1 cellular context compared by ENCODE assay signal in genomic region chr10:21494221-21495001, GRCh38.
TF ChIP-seq lines count a peak whose summit lies in the region.

No MANE protein-coding gene starts in this region.

TF ChIP-seq in H1, 55 proteins besides CTCF, POLR2A, EP300 and RAD21 (continued from another document):
- TF ChIP-seq TAF7 (optimal IDR thresholded peaks at IDR 0.05; ENCODE audit: borderline replicate concordance, low read depth, low read length), result no peak
- TF ChIP-seq EZH2 (IDR thresholded peaks at IDR 0.05; ENCODE audit: low read depth, low read length, severe bottlenecking), result peak; percentile 12
- 0 out of 2 replicates have a peak, but pooled peaks have one; percentile 24 for TF ChIP-seq TAF1 (IDR thresholded peaks at IDR 0.05; ENCODE audit: low read depth, low read length)
- no peak for TF ChIP-seq ZNF274 (IDR thresholded peaks at IDR 0.05; ENCODE audit: borderline replicate concordance, extremely low read depth, low read length)
- TF ChIP-seq, protein P1, sequence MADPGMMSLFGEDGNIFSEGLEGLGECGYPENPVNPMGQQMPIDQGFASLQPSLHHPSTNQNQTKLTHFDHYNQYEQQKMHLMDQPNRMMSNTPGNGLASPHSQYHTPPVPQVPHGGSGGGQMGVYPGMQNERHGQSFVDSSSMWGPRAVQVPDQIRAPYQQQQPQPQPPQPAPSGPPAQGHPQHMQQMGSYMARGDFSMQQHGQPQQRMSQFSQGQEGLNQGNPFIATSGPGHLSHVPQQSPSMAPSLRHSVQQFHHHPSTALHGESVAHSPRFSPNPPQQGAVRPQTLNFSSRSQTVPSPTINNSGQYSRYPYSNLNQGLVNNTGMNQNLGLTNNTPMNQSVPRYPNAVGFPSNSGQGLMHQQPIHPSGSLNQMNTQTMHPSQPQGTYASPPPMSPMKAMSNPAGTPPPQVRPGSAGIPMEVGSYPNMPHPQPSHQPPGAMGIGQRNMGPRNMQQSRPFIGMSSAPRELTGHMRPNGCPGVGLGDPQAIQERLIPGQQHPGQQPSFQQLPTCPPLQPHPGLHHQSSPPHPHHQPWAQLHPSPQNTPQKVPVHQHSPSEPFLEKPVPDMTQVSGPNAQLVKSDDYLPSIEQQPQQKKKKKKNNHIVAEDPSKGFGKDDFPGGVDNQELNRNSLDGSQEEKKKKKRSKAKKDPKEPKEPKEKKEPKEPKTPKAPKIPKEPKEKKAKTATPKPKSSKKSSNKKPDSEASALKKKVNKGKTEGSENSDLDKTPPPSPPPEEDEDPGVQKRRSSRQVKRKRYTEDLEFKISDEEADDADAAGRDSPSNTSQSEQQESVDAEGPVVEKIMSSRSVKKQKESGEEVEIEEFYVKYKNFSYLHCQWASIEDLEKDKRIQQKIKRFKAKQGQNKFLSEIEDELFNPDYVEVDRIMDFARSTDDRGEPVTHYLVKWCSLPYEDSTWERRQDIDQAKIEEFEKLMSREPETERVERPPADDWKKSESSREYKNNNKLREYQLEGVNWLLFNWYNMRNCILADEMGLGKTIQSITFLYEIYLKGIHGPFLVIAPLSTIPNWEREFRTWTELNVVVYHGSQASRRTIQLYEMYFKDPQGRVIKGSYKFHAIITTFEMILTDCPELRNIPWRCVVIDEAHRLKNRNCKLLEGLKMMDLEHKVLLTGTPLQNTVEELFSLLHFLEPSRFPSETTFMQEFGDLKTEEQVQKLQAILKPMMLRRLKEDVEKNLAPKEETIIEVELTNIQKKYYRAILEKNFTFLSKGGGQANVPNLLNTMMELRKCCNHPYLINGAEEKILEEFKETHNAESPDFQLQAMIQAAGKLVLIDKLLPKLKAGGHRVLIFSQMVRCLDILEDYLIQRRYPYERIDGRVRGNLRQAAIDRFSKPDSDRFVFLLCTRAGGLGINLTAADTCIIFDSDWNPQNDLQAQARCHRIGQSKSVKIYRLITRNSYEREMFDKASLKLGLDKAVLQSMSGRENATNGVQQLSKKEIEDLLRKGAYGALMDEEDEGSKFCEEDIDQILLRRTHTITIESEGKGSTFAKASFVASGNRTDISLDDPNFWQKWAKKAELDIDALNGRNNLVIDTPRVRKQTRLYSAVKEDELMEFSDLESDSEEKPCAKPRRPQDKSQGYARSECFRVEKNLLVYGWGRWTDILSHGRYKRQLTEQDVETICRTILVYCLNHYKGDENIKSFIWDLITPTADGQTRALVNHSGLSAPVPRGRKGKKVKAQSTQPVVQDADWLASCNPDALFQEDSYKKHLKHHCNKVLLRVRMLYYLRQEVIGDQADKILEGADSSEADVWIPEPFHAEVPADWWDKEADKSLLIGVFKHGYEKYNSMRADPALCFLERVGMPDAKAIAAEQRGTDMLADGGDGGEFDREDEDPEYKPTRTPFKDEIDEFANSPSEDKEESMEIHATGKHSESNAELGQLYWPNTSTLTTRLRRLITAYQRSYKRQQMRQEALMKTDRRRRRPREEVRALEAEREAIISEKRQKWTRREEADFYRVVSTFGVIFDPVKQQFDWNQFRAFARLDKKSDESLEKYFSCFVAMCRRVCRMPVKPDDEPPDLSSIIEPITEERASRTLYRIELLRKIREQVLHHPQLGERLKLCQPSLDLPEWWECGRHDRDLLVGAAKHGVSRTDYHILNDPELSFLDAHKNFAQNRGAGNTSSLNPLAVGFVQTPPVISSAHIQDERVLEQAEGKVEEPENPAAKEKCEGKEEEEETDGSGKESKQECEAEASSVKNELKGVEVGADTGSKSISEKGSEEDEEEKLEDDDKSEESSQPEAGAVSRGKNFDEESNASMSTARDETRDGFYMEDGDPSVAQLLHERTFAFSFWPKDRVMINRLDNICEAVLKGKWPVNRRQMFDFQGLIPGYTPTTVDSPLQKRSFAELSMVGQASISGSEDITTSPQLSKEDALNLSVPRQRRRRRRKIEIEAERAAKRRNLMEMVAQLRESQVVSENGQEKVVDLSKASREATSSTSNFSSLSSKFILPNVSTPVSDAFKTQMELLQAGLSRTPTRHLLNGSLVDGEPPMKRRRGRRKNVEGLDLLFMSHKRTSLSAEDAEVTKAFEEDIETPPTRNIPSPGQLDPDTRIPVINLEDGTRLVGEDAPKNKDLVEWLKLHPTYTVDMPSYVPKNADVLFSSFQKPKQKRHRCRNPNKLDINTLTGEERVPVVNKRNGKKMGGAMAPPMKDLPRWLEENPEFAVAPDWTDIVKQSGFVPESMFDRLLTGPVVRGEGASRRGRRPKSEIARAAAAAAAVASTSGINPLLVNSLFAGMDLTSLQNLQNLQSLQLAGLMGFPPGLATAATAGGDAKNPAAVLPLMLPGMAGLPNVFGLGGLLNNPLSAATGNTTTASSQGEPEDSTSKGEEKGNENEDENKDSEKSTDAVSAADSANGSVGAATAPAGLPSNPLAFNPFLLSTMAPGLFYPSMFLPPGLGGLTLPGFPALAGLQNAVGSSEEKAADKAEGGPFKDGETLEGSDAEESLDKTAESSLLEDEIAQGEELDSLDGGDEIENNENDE (IDR thresholded peaks at IDR 0.05; ENCODE audit: insufficient replicate concordance, low read length), result no peak
- no peak for TF ChIP-seq NRF1 (IDR thresholded peaks at IDR 0.05; ENCODE audit: low read depth, low read length)
- no peak for TF ChIP-seq MAFK (IDR thresholded peaks at IDR 0.05; ENCODE audit: low read depth, low read length)
- TF ChIP-seq ASH2L (IDR thresholded peaks at IDR 0.05; ENCODE audit: low read length), result peak; percentile 31
- TF ChIP-seq SAP30 (IDR thresholded peaks at IDR 0.05; ENCODE audit: insufficient read depth, insufficient replicate concordance, low read length), result no peak
- TF ChIP-seq KDM4A (IDR thresholded peaks at IDR 0.05; ENCODE audit: low read depth, low read length, severe bottlenecking), result no peak
- TF ChIP-seq SUZ12 (IDR thresholded peaks at IDR 0.05; ENCODE audit: low read length), result 0 out of 2 replicates have a peak, but pooled peaks have one; percentile 33
- TF ChIP-seq POU5F1 (IDR thresholded peaks at IDR 0.05; ENCODE audit: low read depth, low read length), result no peak
- TF ChIP-seq, protein P2, sequence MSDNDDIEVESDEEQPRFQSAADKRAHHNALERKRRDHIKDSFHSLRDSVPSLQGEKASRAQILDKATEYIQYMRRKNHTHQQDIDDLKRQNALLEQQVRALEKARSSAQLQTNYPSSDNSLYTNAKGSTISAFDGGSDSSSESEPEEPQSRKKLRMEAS (IDR thresholded peaks at IDR 0.05), result peak; percentile 86
- no peak for TF ChIP-seq SP2 (IDR thresholded peaks at IDR 0.05; ENCODE audit: low read length)
- TF ChIP-seq EGR1 (IDR thresholded peaks at IDR 0.05; ENCODE audit: borderline replicate concordance, low read depth, low read length), result no peak
- no peak for TF ChIP-seq PHF8 (conservative IDR thresholded peaks at IDR 0.05; ENCODE audit: low read depth, low read length)
- TF ChIP-seq, protein P3, sequence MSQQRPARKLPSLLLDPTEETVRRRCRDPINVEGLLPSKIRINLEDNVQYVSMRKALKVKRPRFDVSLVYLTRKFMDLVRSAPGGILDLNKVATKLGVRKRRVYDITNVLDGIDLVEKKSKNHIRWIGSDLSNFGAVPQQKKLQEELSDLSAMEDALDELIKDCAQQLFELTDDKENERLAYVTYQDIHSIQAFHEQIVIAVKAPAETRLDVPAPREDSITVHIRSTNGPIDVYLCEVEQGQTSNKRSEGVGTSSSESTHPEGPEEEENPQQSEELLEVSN (IDR thresholded peaks at IDR 0.05), result peak; percentile 94
- TF ChIP-seq KDM5A (IDR thresholded peaks at IDR 0.05; ENCODE audit: low read length), result no peak
